In genomic region chr4:7233601-7234000, GRCh38 we compare ENCODE assay signal across 9 cellular contexts. TPM values are rescaled to one million over a fixed set of nuclear protein-coding genes. Genes with fewer than 3 reads are reported as not detected.
"Had no signal": no experiment of that assay in that cellular context is flagged by ENCODE, and none has a peak within 500 bp of the region (broad histone marks: within the 10 kb centered on the region; RNA-seq: fewer than 3 reads in every experiment).

No MANE protein-coding gene starts in this region.

- H3K27ac ChIP-seq: GM23248 had no signal

- DNase-seq: GM23248, GOT3, H9, HCEC 1CT, KG1 had no signal

- FAIRE-seq: H54, HTR-8/SVneo had no signal

- H3K9ac ChIP-seq: GM23248 had no signal

- H2AFZ ChIP-seq: GM23248 had no signal

- H3K4me3 ChIP-seq: GM23248 had no signal

RNA-seq across cellular contexts. Expression of gene SORCS2, which starts 41.3 kb away (rescaled TPM):
- total RNA-seq: HT-29 had no signal
- polyA plus RNA-seq: IgD-negative memory B cell had no signal
